Comparison of ENCODE assay signal across 1 cellular context in the genomic region with DNA sequence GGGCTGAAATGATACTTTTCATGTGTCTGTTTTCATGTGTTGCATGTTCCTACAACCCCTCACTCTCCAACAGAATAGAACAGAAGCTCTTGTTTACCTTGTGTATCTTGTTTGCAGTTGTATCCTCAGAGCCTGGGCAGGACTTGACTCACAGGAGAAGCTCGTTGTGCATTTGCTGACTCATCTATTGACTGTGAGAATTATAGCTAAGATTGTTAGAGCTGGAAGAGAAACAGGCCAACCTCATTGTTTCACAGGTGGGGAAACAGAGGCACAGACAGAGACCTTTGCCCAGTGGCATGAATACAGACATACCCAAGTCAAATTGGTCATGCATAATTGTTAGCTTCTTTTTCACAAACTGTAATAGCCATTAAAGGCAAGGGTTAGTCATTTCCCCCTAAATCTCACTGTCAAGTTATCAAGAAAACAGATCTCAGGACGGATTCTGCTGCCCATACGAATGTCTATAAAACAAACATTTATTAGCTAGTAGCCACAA.
TF ChIP-seq lines count a peak whose summit lies in the region.

No MANE protein-coding gene starts in this region.

TF ChIP-seq in K562, 482 proteins besides CTCF, POLR2A, EP300 and RAD21 (continued from another document and continues in another):
- no peak for TF ChIP-seq TAF1 (IDR thresholded peaks at IDR 0.05; ENCODE audit: control insufficient read depth, extremely low read depth, insufficient read depth, low read length, severe bottlenecking)
- no peak for TF ChIP-seq NR2C1 (IDR thresholded peaks at IDR 0.05)
- TF ChIP-seq NR2C1 (tag; IDR thresholded peaks at IDR 0.05): no peak
- peak; percentile 64; the same call in 1 of the 2 replicates for TF ChIP-seq CTBP1 (IDR thresholded peaks at IDR 0.05; ENCODE audit: borderline replicate concordance)
- no peak for TF ChIP-seq NR2C2 (CRISPR knock-in tag; IDR thresholded peaks at IDR 0.05)
- TF ChIP-seq NR2C2 (tag; IDR thresholded peaks at IDR 0.05): no peak
- peak; percentile 38 for TF ChIP-seq RBBP5 (IDR thresholded peaks at IDR 0.05; ENCODE audit: borderline replicate concordance, insufficient read depth, low read length, poor library complexity, severe bottlenecking)
- TF ChIP-seq, protein P1, sequence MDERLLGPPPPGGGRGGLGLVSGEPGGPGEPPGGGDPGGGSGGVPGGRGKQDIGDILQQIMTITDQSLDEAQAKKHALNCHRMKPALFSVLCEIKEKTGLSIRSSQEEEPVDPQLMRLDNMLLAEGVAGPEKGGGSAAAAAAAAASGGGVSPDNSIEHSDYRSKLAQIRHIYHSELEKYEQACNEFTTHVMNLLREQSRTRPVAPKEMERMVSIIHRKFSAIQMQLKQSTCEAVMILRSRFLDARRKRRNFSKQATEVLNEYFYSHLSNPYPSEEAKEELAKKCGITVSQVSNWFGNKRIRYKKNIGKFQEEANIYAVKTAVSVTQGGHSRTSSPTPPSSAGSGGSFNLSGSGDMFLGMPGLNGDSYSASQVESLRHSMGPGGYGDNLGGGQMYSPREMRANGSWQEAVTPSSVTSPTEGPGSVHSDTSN (CRISPR knock-in tag; IDR thresholded peaks at IDR 0.05; ENCODE audit: low read depth): no peak
- TF ChIP-seq, protein P1 (tag; conservative IDR thresholded peaks at IDR 0.05; ENCODE audit: low read depth): peak; percentile 64
- TF ChIP-seq, protein P2, sequence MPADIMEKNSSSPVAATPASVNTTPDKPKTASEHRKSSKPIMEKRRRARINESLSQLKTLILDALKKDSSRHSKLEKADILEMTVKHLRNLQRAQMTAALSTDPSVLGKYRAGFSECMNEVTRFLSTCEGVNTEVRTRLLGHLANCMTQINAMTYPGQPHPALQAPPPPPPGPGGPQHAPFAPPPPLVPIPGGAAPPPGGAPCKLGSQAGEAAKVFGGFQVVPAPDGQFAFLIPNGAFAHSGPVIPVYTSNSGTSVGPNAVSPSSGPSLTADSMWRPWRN (IDR thresholded peaks at IDR 0.05; ENCODE audit: low read depth): peak; percentile 30; the same call in 1 of the 2 replicates
- TF ChIP-seq SMARCB1 (IDR thresholded peaks at IDR 0.05; ENCODE audit: insufficient read length, low read depth): no peak
- no peak for TF ChIP-seq ZNF830 (CRISPR knock-in tag; IDR thresholded peaks at IDR 0.05)
- no peak for TF ChIP-seq RUNX1 (IDR thresholded peaks at IDR 0.05; ENCODE audit: low read depth)
- no peak for TF ChIP-seq CREBBP (IDR thresholded peaks at IDR 0.05; ENCODE audit: low read depth, low read length)
- TF ChIP-seq MTA1 (IDR thresholded peaks at IDR 0.05; ENCODE audit: borderline replicate concordance): peak; percentile 47; the same call in 1 of the 2 replicates
- TF ChIP-seq ZNF311 (CRISPR knock-in tag; IDR thresholded peaks at IDR 0.05): no peak
- peak; percentile 97 for TF ChIP-seq MAFF (IDR thresholded peaks at IDR 0.05; ENCODE audit: low read length)
- no peak for TF ChIP-seq ZNF124 (CRISPR knock-in tag; IDR thresholded peaks at IDR 0.05)
- TF ChIP-seq MBD2 (IDR thresholded peaks at IDR 0.05; ENCODE audit: borderline replicate concordance, low read depth): no peak
- TF ChIP-seq, protein P3, sequence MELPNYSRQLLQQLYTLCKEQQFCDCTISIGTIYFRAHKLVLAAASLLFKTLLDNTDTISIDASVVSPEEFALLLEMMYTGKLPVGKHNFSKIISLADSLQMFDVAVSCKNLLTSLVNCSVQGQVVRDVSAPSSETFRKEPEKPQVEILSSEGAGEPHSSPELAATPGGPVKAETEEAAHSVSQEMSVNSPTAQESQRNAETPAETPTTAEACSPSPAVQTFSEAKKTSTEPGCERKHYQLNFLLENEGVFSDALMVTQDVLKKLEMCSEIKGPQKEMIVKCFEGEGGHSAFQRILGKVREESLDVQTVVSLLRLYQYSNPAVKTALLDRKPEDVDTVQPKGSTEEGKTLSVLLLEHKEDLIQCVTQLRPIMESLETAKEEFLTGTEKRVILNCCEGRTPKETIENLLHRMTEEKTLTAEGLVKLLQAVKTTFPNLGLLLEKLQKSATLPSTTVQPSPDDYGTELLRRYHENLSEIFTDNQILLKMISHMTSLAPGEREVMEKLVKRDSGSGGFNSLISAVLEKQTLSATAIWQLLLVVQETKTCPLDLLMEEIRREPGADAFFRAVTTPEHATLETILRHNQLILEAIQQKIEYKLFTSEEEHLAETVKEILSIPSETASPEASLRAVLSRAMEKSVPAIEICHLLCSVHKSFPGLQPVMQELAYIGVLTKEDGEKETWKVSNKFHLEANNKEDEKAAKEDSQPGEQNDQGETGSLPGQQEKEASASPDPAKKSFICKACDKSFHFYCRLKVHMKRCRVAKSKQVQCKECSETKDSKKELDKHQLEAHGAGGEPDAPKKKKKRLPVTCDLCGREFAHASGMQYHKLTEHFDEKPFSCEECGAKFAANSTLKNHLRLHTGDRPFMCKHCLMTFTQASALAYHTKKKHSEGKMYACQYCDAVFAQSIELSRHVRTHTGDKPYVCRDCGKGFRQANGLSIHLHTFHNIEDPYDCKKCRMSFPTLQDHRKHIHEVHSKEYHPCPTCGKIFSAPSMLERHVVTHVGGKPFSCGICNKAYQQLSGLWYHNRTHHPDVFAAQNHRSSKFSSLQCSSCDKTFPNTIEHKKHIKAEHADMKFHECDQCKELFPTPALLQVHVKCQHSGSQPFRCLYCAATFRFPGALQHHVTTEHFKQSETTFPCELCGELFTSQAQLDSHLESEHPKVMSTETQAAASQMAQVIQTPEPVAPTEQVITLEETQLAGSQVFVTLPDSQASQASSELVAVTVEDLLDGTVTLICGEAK (IDR thresholded peaks at IDR 0.05): peak; percentile 18; the same call in 1 of the 2 replicates
- TF ChIP-seq, protein P3 (CRISPR knock-in tag; IDR thresholded peaks at IDR 0.05): no peak
- no peak for TF ChIP-seq STAG1 (CRISPR knock-in tag; IDR thresholded peaks at IDR 0.05; ENCODE audit: borderline replicate concordance)
- no peak for TF ChIP-seq BCL6 (CRISPR knock-in tag; IDR thresholded peaks at IDR 0.05)
- TF ChIP-seq SNIP1 (IDR thresholded peaks at IDR 0.05; ENCODE audit: low read depth): no peak
- TF ChIP-seq ESRRA (IDR thresholded peaks at IDR 0.05; ENCODE audit: borderline replicate concordance, low read depth): no peak
- TF ChIP-seq, protein P4, sequence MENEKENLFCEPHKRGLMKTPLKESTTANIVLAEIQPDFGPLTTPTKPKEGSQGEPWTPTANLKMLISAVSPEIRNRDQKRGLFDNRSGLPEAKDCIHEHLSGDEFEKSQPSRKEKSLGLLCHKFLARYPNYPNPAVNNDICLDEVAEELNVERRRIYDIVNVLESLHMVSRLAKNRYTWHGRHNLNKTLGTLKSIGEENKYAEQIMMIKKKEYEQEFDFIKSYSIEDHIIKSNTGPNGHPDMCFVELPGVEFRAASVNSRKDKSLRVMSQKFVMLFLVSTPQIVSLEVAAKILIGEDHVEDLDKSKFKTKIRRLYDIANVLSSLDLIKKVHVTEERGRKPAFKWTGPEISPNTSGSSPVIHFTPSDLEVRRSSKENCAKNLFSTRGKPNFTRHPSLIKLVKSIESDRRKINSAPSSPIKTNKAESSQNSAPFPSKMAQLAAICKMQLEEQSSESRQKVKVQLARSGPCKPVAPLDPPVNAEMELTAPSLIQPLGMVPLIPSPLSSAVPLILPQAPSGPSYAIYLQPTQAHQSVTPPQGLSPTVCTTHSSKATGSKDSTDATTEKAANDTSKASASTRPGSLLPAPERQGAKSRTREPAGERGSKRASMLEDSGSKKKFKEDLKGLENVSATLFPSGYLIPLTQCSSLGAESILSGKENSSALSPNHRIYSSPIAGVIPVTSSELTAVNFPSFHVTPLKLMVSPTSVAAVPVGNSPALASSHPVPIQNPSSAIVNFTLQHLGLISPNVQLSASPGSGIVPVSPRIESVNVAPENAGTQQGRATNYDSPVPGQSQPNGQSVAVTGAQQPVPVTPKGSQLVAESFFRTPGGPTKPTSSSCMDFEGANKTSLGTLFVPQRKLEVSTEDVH (IDR thresholded peaks at IDR 0.05; ENCODE audit: low read depth, partially characterized antibody): no peak
- no peak for TF ChIP-seq NELFE (IDR thresholded peaks at IDR 0.05; ENCODE audit: insufficient read depth, insufficient read length)
- no peak for TF ChIP-seq JUNB (CRISPR knock-in tag; conservative IDR thresholded peaks at IDR 0.05)
- TF ChIP-seq COPS2 (conservative IDR thresholded peaks at IDR 0.05): no peak
- TF ChIP-seq ATF7 (IDR thresholded peaks at IDR 0.05): peak; percentile 43; the same call in 1 of the 2 replicates
- peak; percentile 79 for TF ChIP-seq SMARCC2 (IDR thresholded peaks at IDR 0.05; ENCODE audit: low read depth)
- TF ChIP-seq KDM2B (CRISPR knock-in tag; IDR thresholded peaks at IDR 0.05): no peak
